Comparison of ENCODE assay signal across 16 cellular contexts in the genomic region with DNA sequence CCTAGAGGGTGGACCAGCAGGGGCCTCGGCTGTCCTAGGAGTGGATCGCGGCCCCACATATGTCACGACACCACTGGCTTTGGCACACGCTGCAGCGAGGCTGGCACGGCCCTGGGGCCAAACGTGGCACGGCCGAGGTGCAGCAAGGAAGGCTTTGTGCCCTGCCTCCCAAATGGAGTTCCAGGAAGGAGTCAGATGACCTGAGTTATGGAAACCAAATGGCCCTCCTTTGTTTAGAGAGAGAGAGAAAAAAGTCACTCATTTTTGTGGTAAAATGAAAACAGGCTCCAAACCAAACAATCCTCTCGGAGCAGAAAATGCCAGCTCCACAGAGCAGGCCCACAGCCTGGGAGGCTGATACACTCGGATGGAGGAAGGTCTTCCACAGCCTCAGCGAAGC.
DNase-seq lines count a peak whose midpoint lies in the region; ATAC-seq and TF ChIP-seq lines count a peak whose summit lies in the region.
"Had no signal": no experiment of that assay in that cellular context is flagged by ENCODE, and none has a peak within 500 bp of the region (broad histone marks: within the 10 kb centered on the region; RNA-seq: fewer than 3 reads in every experiment).

No MANE protein-coding gene starts in this region.

- H2AFZ ChIP-seq in SK-N-SH (ENCODE audit: low read depth) (no peak overlapping the region), fibroblast of lung (ENCODE audit: low read length) (peak overlapping the region; percentile 21)

- TF ChIP-seq CTCF in SK-N-SH (IDR thresholded peaks at IDR 0.05) (no peak), fibroblast of lung (conservative IDR thresholded peaks at IDR 0.05 in 1 of 2, IDR thresholded peaks at IDR 0.05 in 1 of 2; ENCODE audit: low read depth in 1 of 2, low read length in 2 of 2) (no peak)

- no peak for TF ChIP-seq RAD21 in SK-N-SH (IDR thresholded peaks at IDR 0.05; ENCODE audit: low read length)

- H3K9me3 ChIP-seq in SK-N-SH, result no peaks in the 10 kb centered on the region
- H3K9me3 ChIP-seq in fibroblast of lung (ENCODE audit: control insufficient read depth, insufficient read depth, low read depth, low read length), result no peaks in the 10 kb centered on the region

- H3K27ac ChIP-seq in SK-N-SH (ENCODE audit: low read depth in 2 of 2, low read length in 1 of 2) (peak overlapping the region; percentile 43 to 58; a peak in 3 of 4 replicates), fibroblast of lung (ENCODE audit: insufficient read depth, low read length) (peak overlapping the region; percentile 49), rectal smooth muscle tissue (ENCODE audit: low read depth, low read length) (peak overlapping the region; percentile 68)
- H3K27ac ChIP-seq: cardiac muscle cell had no signal

- no peak for TF ChIP-seq EP300 in SK-N-SH (IDR thresholded peaks at IDR 0.05; ENCODE audit: borderline replicate concordance in 1 of 2, low read depth in 1 of 2, low read length in 1 of 2)

- H3K4me1 ChIP-seq in SK-N-SH (ENCODE audit: control insufficient read depth in 1 of 2, insufficient read depth in 2 of 2, low read depth in 1 of 2, low read length in 1 of 2), result peaks cover 5 to 12% of the 10 kb centered on the region in 2 experiments; a peak in 2 of 4 replicates
- H3K4me1 ChIP-seq in fibroblast of lung (ENCODE audit: control insufficient read depth, extremely low read depth, insufficient read depth, low read length), result peaks cover 4% of the 10 kb centered on the region
- peaks cover 7% of the 10 kb centered on the region for H3K4me1 ChIP-seq in rectal smooth muscle tissue (ENCODE audit: control insufficient read depth, insufficient read depth, low read length)

- H3F3A ChIP-seq in SK-N-SH (replicated peaks; ENCODE audit: insufficient read depth), result peaks cover 11% of the 10 kb centered on the region

- DNase-seq in AG20443 (ENCODE audit: low spot score) (peak; percentile 75), SK-N-SH (no peak), fibroblast of lung (ENCODE audit: low read depth in 2 of 2) (peak; percentile 45 to 85), NCI-H1105 (lab: John Stamatoyannopoulos, UW) (no peak)
- DNase-seq in activated T-cell treated with anti-CD3 and anti-CD28 coated beads, Interleukin-2, amount 50 U/mL, for 1 hour, result no peak
- DNase-seq: activated naive CD4-positive, alpha-beta T cell; GOT3; hippocampal formation; left cardiac atrium; retina; stimulated activated CD4-positive, alpha-beta T cell treated with anti-CD3 and anti-CD28 coated beads, Interleukin-4, amount 100 ng/mL, for 4 hours had no signal

- H4K20me1 ChIP-seq in SK-N-SH (ENCODE audit: insufficient read depth) (no peaks in the 10 kb centered on the region), fibroblast of lung (ENCODE audit: control insufficient read depth, extremely low read depth, insufficient read depth, low read length) (no peaks in the 10 kb centered on the region)

- H3K9ac ChIP-seq in SK-N-SH, result no peak overlapping the region
- H3K9ac ChIP-seq in fibroblast of lung (ENCODE audit: insufficient read depth, low read length), result no peak overlapping the region
- no peak overlapping the region for H3K9ac ChIP-seq in rectal smooth muscle tissue (ENCODE audit: low read length)

- POLR2A ChIA-PET in SK-N-SH (lab: Yijun Ruan, JAX), result no interaction called here

- ATAC-seq in HG02885 (IDR thresholded peaks at IDR 0.05; ENCODE audit: poor library complexity, unreplicated experiment) (no peak), GM18861 (IDR thresholded peaks at IDR 0.05; ENCODE audit: unreplicated experiment) (no peak)
- ATAC-seq: stimulated activated effector memory CD8-positive, alpha-beta T cell treated with anti-CD3 and anti-CD28 coated beads, Interleukin-12 subunit alpha, Interleukin-12 subunit beta, amount 100 ng/mL, for 72 hours had no signal

- no peak overlapping the region for H3K4me3 ChIP-seq in SK-N-SH (ENCODE audit: low read depth in 2 of 2, low read length in 1 of 2)
- no peak overlapping the region for H3K4me3 ChIP-seq in fibroblast of lung (replicated peaks in 1 of 4; ENCODE audit: control extremely low read depth in 1 of 4, insufficient read depth in 1 of 4, low read depth in 3 of 4, low read length in 4 of 4)
- H3K4me3 ChIP-seq in rectal smooth muscle tissue (ENCODE audit: low read length), result no peak overlapping the region
- H3K4me3 ChIP-seq: cardiac muscle cell had no signal

- CTCF ChIA-PET in SK-N-SH (lab: Yijun Ruan, JAX), result no interaction called here

- peaks cover 25 to 39% of the 10 kb centered on the region in 2 experiments for H3K36me3 ChIP-seq in SK-N-SH (replicated peaks in 1 of 2; ENCODE audit: control insufficient read depth in 1 of 2, insufficient read depth in 2 of 2, low read length in 1 of 2)
- no peaks in the 10 kb centered on the region for H3K36me3 ChIP-seq in fibroblast of lung (ENCODE audit: control insufficient read depth, insufficient read depth, low read length)
- H3K36me3 ChIP-seq in rectal smooth muscle tissue (ENCODE audit: control insufficient read depth, insufficient read depth, low read length), result peaks cover 5% of the 10 kb centered on the region
- H3K36me3 ChIP-seq: cardiac muscle cell had no signal

- no peaks in the 10 kb centered on the region for H3K9me2 ChIP-seq in SK-N-SH

- 93% methylated on average over 13 of the region's 13 CpGs for WGBS in SK-N-SH (ENCODE audit: low lambda C conversion rate)

- no peak overlapping the region for H3K4me2 ChIP-seq in SK-N-SH
- H3K4me2 ChIP-seq in fibroblast of lung (ENCODE audit: extremely low read depth, insufficient read depth, low read length), result no peak overlapping the region

- H3K79me2 ChIP-seq in SK-N-SH (ENCODE audit: insufficient read depth) (no peaks in the 10 kb centered on the region), fibroblast of lung (ENCODE audit: control insufficient read depth, insufficient read depth, low read length) (no peaks in the 10 kb centered on the region)

- no peaks in the 10 kb centered on the region for H3K27me3 ChIP-seq in SK-N-SH (ENCODE audit: insufficient read depth)
- H3K27me3 ChIP-seq in fibroblast of lung (ENCODE audit: control insufficient read depth, insufficient read depth, low read length), result no peaks in the 10 kb centered on the region
- no peaks in the 10 kb centered on the region for H3K27me3 ChIP-seq in rectal smooth muscle tissue (ENCODE audit: control insufficient read depth, insufficient read depth, low read length)
- H3K27me3 ChIP-seq: cardiac muscle cell had no signal

TF ChIP-seq in SK-N-SH, 30 proteins besides CTCF, POLR2A, EP300 and RAD21:
- TF ChIP-seq REST (IDR thresholded peaks at IDR 0.05; ENCODE audit: low read depth, low read length), result no peak
- TF ChIP-seq, protein P1, sequence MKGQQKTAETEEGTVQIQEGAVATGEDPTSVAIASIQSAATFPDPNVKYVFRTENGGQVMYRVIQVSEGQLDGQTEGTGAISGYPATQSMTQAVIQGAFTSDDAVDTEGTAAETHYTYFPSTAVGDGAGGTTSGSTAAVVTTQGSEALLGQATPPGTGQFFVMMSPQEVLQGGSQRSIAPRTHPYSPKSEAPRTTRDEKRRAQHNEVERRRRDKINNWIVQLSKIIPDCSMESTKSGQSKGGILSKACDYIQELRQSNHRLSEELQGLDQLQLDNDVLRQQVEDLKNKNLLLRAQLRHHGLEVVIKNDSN (IDR thresholded peaks at IDR 0.05; ENCODE audit: borderline replicate concordance, low read depth), result peak; percentile 23; the same call in 1 of the 2 replicates

Comparison
In these comparisons a context has a peak if more than half of its experiments do, and no peak if none do; other contexts are left out.
1. DNase-seq: peak in AG20443 (single experiment) and fibroblast of lung (2 of 2); none in SK-N-SH (single experiment), NCI-H1105 (single experiment) and activated T-cell treated with anti-CD3 and anti-CD28 coated beads, Interleukin-2, amount 50 U/mL, for 1 hour (single experiment).
2. Peak in every context shown above with its lines, with median percentiles within 50 percentile points of each other: H3K27ac ChIP-seq.